ENCODE assay signal across 9 cellular contexts in the genomic region with DNA sequence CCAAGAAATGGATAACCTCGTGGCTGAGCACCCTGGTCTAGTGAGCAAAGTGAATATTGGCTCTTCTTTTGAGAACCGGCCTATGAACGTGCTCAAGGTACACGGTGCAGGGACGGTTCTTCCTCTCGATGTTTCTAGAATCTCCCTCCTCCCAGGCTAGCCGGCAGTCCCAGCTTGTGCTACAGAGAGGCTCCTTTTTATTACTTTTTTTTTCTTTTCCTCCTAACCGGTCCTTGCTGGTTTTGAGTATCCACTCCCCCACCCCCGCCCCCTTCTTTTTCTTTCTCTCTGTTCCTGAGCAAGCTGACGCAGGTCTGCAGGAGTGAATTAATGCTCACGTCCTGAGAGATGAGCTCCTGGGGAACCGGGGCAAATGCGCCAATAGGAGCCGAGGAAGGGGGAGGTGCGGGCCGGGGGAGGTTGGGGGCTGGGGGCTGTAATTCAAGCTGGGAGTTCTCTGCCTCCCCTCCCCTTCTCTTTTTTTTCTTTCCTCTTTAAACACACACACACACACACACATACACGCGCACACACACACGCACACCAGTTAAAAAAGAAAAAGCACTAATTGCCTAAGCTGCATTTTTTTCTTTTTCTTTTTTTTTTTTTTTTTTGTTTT. TPM values are rescaled to one million over a fixed set of nuclear protein-coding genes. Genes with fewer than 3 reads are reported as not detected.
DNase-seq lines count a peak whose midpoint lies in the region; ATAC-seq and TF ChIP-seq lines count a peak whose summit lies in the region.
"Had no signal": no experiment of that assay in that cellular context is flagged by ENCODE, and none has a peak within 500 bp of the region (broad histone marks: within the 10 kb centered on the region; RNA-seq: fewer than 3 reads in every experiment).

No MANE protein-coding gene starts in this region.

- peaks cover 12% of the 10 kb centered on the region for H3K4me1 Mint-ChIP-seq in activated CD8-positive, alpha-beta memory T cell treated with anti-CD3 and anti-CD28 coated beads, Interleukin-2, amount 10 ng/mL, durations not matched to agents 7 days and 5 days

- peak; percentile 39 for ATAC-seq in left lobe of liver
- no peak for ATAC-seq in activated CD8-positive, alpha-beta memory T cell treated with anti-CD3 and anti-CD28 coated beads, Interleukin-2, amount 10 ng/mL, durations not matched to agents 7 days and 5 days

- H3K27ac Mint-ChIP-seq in activated CD8-positive, alpha-beta memory T cell treated with anti-CD3 and anti-CD28 coated beads, Interleukin-2, amount 10 ng/mL, durations not matched to agents 7 days and 5 days = no peak overlapping the region

- no peaks in the 10 kb centered on the region for H3K4me1 ChIP-seq in urinary bladder (ENCODE audit: insufficient read depth)

- peaks cover 19% of the 10 kb centered on the region for H3K27me3 Mint-ChIP-seq in activated CD8-positive, alpha-beta memory T cell treated with anti-CD3 and anti-CD28 coated beads, Interleukin-2, amount 10 ng/mL, durations not matched to agents 7 days and 5 days

- H3K9me3 Mint-ChIP-seq in activated CD8-positive, alpha-beta memory T cell treated with anti-CD3 and anti-CD28 coated beads, Interleukin-2, amount 10 ng/mL, durations not matched to agents 7 days and 5 days (ENCODE audit: low read depth) = no peaks in the 10 kb centered on the region

- 2% methylated on average over 19 of the region's 19 CpGs for WGBS in urinary bladder

- H3K36me3 ChIP-seq in urinary bladder (ENCODE audit: insufficient read depth) = no peaks in the 10 kb centered on the region
- H3K36me3 ChIP-seq: adrenal gland had no signal

- CTCF ChIA-PET in activated CD8-positive, alpha-beta memory T cell treated with anti-CD3 and anti-CD28 coated beads, Interleukin-2, amount 10 ng/mL, durations not matched to agents 7 days and 5 days (lab: Charles Lee) = interaction anchor here (0.6 kb wide), 1 partner anchor 140 kb away, joined by 4 read pairs; no protein-coding TSS in a partner anchor
- CTCF ChIA-PET in GM10248 (lab: Yijun Ruan, JAX) = no interaction called here

- H3K4me3 ChIP-seq in urinary bladder (ENCODE audit: low read depth, low read length) = peak overlapping the region; percentile 2

- TF ChIP-seq CTCF in GM10248 (IDR thresholded peaks at IDR 0.05; ENCODE audit: control extremely low read depth, extremely low read depth, low read depth, missing control alignments) = no peak

- H3K4me3 Mint-ChIP-seq in activated CD8-positive, alpha-beta memory T cell treated with anti-CD3 and anti-CD28 coated beads, Interleukin-2, amount 10 ng/mL, durations not matched to agents 7 days and 5 days = no peak overlapping the region

- POLR2A ChIA-PET in GM10248 (lab: Yijun Ruan, JAX) = interaction anchor here (0.6 kb wide), 2 partner anchors 234 to 263 kb away, joined by 3 to 6 read pairs; no protein-coding TSS in a partner anchor

- peak; percentile 94 for DNase-seq in DMS79 treated with DMSO at 0.1 percent for 48 hours (lab: John Stamatoyannopoulos, UW)
- peak; percentile 97 to 98 for DNase-seq in NCI-H2081 (lab: John Stamatoyannopoulos, UW)
- peak; percentile 81 for DNase-seq in astrocyte of the hippocampus (ENCODE audit: low read depth, low spot score)
- no peak for DNase-seq in left lobe of liver (ENCODE audit: low spot score)
- no peak for DNase-seq in activated CD8-positive, alpha-beta memory T cell treated with anti-CD3 and anti-CD28 coated beads, Interleukin-2, amount 10 ng/mL, durations not matched to agents 7 days and 5 days
- no peak for DNase-seq in 8988T
- DNase-seq in GM10248 (ENCODE audit: extremely low spot score) = no peak

- H3K36me3 Mint-ChIP-seq in activated CD8-positive, alpha-beta memory T cell treated with anti-CD3 and anti-CD28 coated beads, Interleukin-2, amount 10 ng/mL, durations not matched to agents 7 days and 5 days = no peaks in the 10 kb centered on the region

- H3K27ac ChIP-seq in urinary bladder (ENCODE audit: low read depth) = no peak overlapping the region
- H3K27ac ChIP-seq: adrenal gland had no signal

RNA-seq across cellular contexts. Expression of gene CPA2, which starts 6.5 kb away (rescaled TPM):
- total RNA-seq in left lobe of liver (1.9 TPM), urinary bladder (not detected)
- polyA plus RNA-seq in urinary bladder = 0.09 TPM
- total RNA-seq in activated CD8-positive, alpha-beta memory T cell treated with anti-CD3 and anti-CD28 coated beads, Interleukin-2, amount 10 ng/mL, durations not matched to agents 7 days and 5 days = not detected

RNA-seq across cellular contexts. Expression of gene CPA4, which starts 19.8 kb away (rescaled TPM):
- not detected for total RNA-seq in left lobe of liver
- total RNA-seq in urinary bladder = 3.8 TPM
- not detected for polyA plus RNA-seq in urinary bladder
- not detected for total RNA-seq in activated CD8-positive, alpha-beta memory T cell treated with anti-CD3 and anti-CD28 coated beads, Interleukin-2, amount 10 ng/mL, durations not matched to agents 7 days and 5 days

Comparison
In these comparisons a context has a peak if more than half of its experiments do, and no peak if none do; other contexts are left out.
1. DNase-seq: peak in DMS79 treated with DMSO at 0.1 percent for 48 hours (single experiment), NCI-H2081 (2 of 2) and astrocyte of the hippocampus (single experiment); none in left lobe of liver (single experiment), activated CD8-positive, alpha-beta memory T cell treated with anti-CD3 and anti-CD28 coated beads, Interleukin-2, amount 10 ng/mL, durations not matched to agents 7 days and 5 days (single experiment), 8988T (single experiment) and GM10248 (single experiment).